In the genomic region with DNA sequence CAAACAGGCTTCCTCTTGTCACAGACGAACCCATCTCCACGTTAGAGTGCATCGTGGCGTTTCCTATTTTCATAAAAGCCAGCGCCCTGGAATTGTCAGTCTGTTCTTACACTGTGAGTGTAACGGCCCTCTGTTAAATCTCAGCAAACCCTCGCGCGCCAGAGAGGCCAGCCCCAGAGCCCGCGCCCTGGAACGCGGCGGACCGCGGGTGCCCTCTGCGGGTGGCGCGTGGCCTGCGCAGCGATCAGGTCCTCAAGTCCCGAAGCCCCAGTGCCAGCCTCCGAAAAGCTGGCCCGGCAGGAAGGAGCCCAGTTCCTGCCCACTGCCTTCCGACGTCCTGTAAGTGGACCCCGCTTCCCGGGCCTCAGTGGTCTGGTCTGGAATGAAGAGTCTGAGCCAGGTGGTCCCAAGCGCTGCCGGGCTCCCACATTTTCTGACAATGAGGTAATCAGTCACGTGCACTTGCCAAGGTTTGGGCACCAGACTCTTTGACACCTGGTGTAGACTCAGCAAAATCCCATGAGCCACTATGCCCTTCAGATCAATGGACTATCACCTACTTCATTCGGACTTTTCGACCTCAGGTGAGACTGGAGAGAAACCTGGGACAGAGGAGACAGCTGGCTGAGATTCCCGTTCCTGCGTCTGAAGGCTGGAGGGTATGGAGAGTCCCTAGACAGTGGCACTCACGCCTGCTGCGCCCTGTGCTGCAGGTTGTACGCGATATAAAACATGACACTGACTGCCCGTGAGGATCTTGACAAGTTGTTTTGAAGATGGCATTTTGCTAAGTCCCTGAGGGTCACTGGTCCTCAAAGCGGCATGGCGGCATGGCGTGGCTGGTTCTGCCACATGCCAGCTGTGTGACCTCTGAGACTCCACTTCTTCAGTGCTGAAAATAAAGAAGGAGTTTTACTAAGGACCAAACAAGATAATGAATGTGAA, we compare ENCODE assay signal across 8 cellular contexts.
A peak's percentile ranks its signal among the peaks of the same experiment; 100 is the strongest.
DNase-seq lines count a peak whose midpoint lies in the region; ATAC-seq and TF ChIP-seq lines count a peak whose summit lies in the region.

No MANE protein-coding gene starts in this region.

- H3K4me3 ChIP-seq in Karpas-422 (ENCODE audit: low read length) (peak overlapping the region; percentile 28; the same call in 1 of the 2 replicates), heart left ventricle (peak overlapping the region; percentile 38 to 72 (median 60)), upper lobe of right lung (peak overlapping the region; percentile 74)

- 0 out of 2 replicates have a peak overlapping the region, but pooled peaks have one; percentile 52 for H2AFZ ChIP-seq in Karpas-422 (ENCODE audit: low read length)

- ATAC-seq in GM21825 (IDR thresholded peaks at IDR 0.05; ENCODE audit: unreplicated experiment) = peak; percentile 81
- ATAC-seq in heart left ventricle = peak; percentile 87 to 97 (median 94)
- peak; percentile 94 for ATAC-seq in upper lobe of right lung

- TF ChIP-seq CTCF in heart left ventricle (IDR thresholded peaks at IDR 0.05) (peak; percentile 71 to 94 (median 88)), upper lobe of right lung (IDR thresholded peaks at IDR 0.05) (peak; percentile 86)

- H3K27me3 ChIP-seq in Karpas-422 (ENCODE audit: low read length) (no peaks in the 10 kb centered on the region), heart left ventricle (peaks cover 0 to 41% (median 14%) of the 10 kb centered on the region in 9 donors), upper lobe of right lung (peaks cover 5% of the 10 kb centered on the region)

- no peaks in the 10 kb centered on the region for H4K20me1 ChIP-seq in Karpas-422 (ENCODE audit: insufficient read depth, low read depth, low read length)

- peak overlapping the region; percentile 56 for H3K4me2 ChIP-seq in Karpas-422 (ENCODE audit: low read depth, low read length, poor library complexity, severe bottlenecking)

- H3K4me1 ChIP-seq in Karpas-422 (ENCODE audit: low read length) = peaks cover 6% of the 10 kb centered on the region
- peaks cover 0 to 19% (median 10%) of the 10 kb centered on the region in 12 donors for H3K4me1 ChIP-seq in heart left ventricle
- peaks cover 7% of the 10 kb centered on the region for H3K4me1 ChIP-seq in upper lobe of right lung

- 0 out of 2 replicates have a peak overlapping the region, but pooled peaks have one; percentile 27 for H3K9ac ChIP-seq in Karpas-422 (ENCODE audit: low read length)

- H3K9me3 ChIP-seq in Karpas-422 (ENCODE audit: low read length) (no peaks in the 10 kb centered on the region), heart left ventricle (no peaks in the 10 kb centered on the region), upper lobe of right lung (no peaks in the 10 kb centered on the region)

- H3K9me3 Mint-ChIP-seq in activated naive CD8-positive, alpha-beta T cell treated with anti-CD3 and anti-CD28 coated beads for 36 hours = no peaks in the 10 kb centered on the region

- no peak overlapping the region for H3K27ac ChIP-seq in Karpas-422 (ENCODE audit: low read length)
- H3K27ac ChIP-seq in heart left ventricle = peak overlapping the region in 5 of 12 donors; percentile 3 to 58 (median 45)
- H3K27ac ChIP-seq in upper lobe of right lung = no peak overlapping the region

- H3K27me3 Mint-ChIP-seq in activated naive CD8-positive, alpha-beta T cell treated with anti-CD3 and anti-CD28 coated beads for 36 hours = peaks cover 65% of the 10 kb centered on the region

- peaks cover 6% of the 10 kb centered on the region for H3K4me1 Mint-ChIP-seq in activated naive CD8-positive, alpha-beta T cell treated with anti-CD3 and anti-CD28 coated beads for 36 hours

- H3K36me3 Mint-ChIP-seq in activated naive CD8-positive, alpha-beta T cell treated with anti-CD3 and anti-CD28 coated beads for 36 hours = no peaks in the 10 kb centered on the region

- peak overlapping the region; percentile 69 for H3K4me3 Mint-ChIP-seq in activated naive CD8-positive, alpha-beta T cell treated with anti-CD3 and anti-CD28 coated beads for 36 hours

- no peaks in the 10 kb centered on the region for H3K9me2 ChIP-seq in Karpas-422 (replicated peaks; ENCODE audit: insufficient read depth, low read length)

- no peaks in the 10 kb centered on the region for H3K79me2 ChIP-seq in Karpas-422 (ENCODE audit: low read length)

- no peak overlapping the region for H3K27ac Mint-ChIP-seq in activated naive CD8-positive, alpha-beta T cell treated with anti-CD3 and anti-CD28 coated beads for 36 hours

- no peaks in the 10 kb centered on the region for H3K36me3 ChIP-seq in Karpas-422 (ENCODE audit: insufficient read depth, low read length)
- H3K36me3 ChIP-seq in heart left ventricle = no peaks in the 10 kb centered on the region
- H3K36me3 ChIP-seq in upper lobe of right lung = no peaks in the 10 kb centered on the region

- intact Hi-C loops in heart left ventricle (cut with DNase I) = loop anchor here (1.0 to 10.0 kb wide), 13 partner anchors 101 to 483 kb away; a partner anchor contains a TSS
- intact Hi-C loops in posterior vena cava (cut with DNase I) = loop anchor here in 1 of 2 donors (2.0 kb wide), 1 partner anchor 479 kb away; no protein-coding TSS in a partner anchor
- intact Hi-C loops in upper lobe of right lung (cut with DNase I) = loop anchor here (5.0 kb wide), 1 partner anchor 483 kb away; no protein-coding TSS in a partner anchor

- WGBS in heart left ventricle, 4 donors = 21 to 22% (median 21%) methylated on average over 40 to 43 of the region's 43 CpGs

- DNase-seq in ELF-1 (ENCODE audit: low read depth, low spot score) (peak; percentile 90), Karpas-422 (peak; percentile 92), SKM-1 (lab: John Stamatoyannopoulos, UW; ENCODE audit: unreplicated experiment) (peak; percentile 13), heart left ventricle (peak; percentile 76 to 88 (median 79)), posterior vena cava (ENCODE audit: low spot score) (peak; percentile 94), upper lobe of right lung (peak; percentile 89)
- DNase-seq in activated naive CD8-positive, alpha-beta T cell treated with anti-CD3 and anti-CD28 coated beads for 36 hours = peak; percentile 79

- no peak for TF ChIP-seq POLR2A in heart left ventricle (IDR thresholded peaks at IDR 0.05)

Comparison
In these comparisons a context has a peak if more than half of its experiments do, and no peak if none do; other contexts are left out.
1. DNase-seq: peak in every context shown above with its lines; median percentile 94 in posterior vena cava; 92 in Karpas-422; 90 in ELF-1; 89 in upper lobe of right lung; 79 in activated naive CD8-positive, alpha-beta T cell treated with anti-CD3 and anti-CD28 coated beads for 36 hours; 79 in heart left ventricle; 13 in SKM-1.